ENCODE assay signal across 14 cellular contexts in the genomic region with DNA sequence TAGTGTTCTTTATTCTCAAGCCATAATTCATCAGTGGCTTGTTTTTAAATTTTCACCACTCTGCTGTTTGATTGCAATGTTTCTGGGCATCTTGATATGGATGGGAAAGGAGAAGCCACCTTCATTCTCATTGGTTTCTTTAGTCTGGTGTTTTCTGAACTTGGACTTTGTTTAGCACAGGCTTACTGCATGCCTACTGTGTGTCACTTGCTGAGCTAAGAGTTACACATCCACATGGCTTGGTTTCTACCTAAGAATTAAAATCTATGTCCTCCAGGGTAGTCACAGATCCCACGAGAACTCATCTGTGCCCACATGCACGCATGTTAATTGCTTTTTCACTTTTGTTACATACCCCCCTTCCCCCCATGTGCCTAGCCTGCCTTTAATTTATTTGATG. TPM values are rescaled to one million over a fixed set of nuclear protein-coding genes. Genes with fewer than 3 reads are reported as not detected.
DNase-seq lines count a peak whose midpoint lies in the region; ATAC-seq and TF ChIP-seq lines count a peak whose summit lies in the region.
"Had no signal": no experiment of that assay in that cellular context is flagged by ENCODE, and none has a peak within 500 bp of the region (broad histone marks: within the 10 kb centered on the region; RNA-seq: fewer than 3 reads in every experiment).

No MANE protein-coding gene starts in this region.

- H3K9ac ChIP-seq in liver (ENCODE audit: low read depth in 1 of 2, low read length in 2 of 2): peak overlapping the region; percentile 16 to 45

- ATAC-seq in activated naive CD8-positive, alpha-beta T cell treated with anti-CD3 and anti-CD28 coated beads, Interleukin-2, amount 10 ng/mL, durations not matched to agents 7 days and 5 days (ENCODE audit: low read depth): no peak
- no peak for ATAC-seq in activated naive CD8-positive, alpha-beta T cell treated with anti-CD3 and anti-CD28 coated beads, Interleukin-2, amount 50 U/mL, for 24 hours
- no peak for ATAC-seq in activated CD8-positive, alpha-beta T cell treated with anti-CD3 and anti-CD28 coated beads for 36 hours
- ATAC-seq in HG03565 (IDR thresholded peaks at IDR 0.05; ENCODE audit: unreplicated experiment) (no peak), left ventricle myocardium superior (no peak)

- no peak for TF ChIP-seq RAD21 in liver (IDR thresholded peaks at IDR 0.05)

- CTCF ChIA-PET in activated CD8-positive, alpha-beta T cell treated with anti-CD3 and anti-CD28 coated beads for 36 hours (lab: Charles Lee): no interaction called here

- no peak overlapping the region for H3K4me3 ChIP-seq in liver (ENCODE audit: low read depth in 1 of 3, low read length in 3 of 3)
- no peak overlapping the region for H3K4me3 ChIP-seq in urinary bladder (ENCODE audit: low read depth, low read length)

- H3K27ac ChIP-seq in liver (ENCODE audit: low read depth in 1 of 2, low read length in 2 of 2) (peak overlapping the region; percentile 89), urinary bladder (ENCODE audit: low read depth) (peak overlapping the region; percentile 69)
- H3K27ac ChIP-seq: HL-60 had no signal

- no peak for TF ChIP-seq CTCF in activated CD8-positive, alpha-beta T cell treated with anti-CD3 and anti-CD28 coated beads for 36 hours (IDR thresholded peaks at IDR 0.05)
- TF ChIP-seq CTCF in liver (IDR thresholded peaks at IDR 0.05; ENCODE audit: low read depth, low read length, missing input control): no peak

- H3K4me3 Mint-ChIP-seq in activated naive CD8-positive, alpha-beta T cell treated with anti-CD3 and anti-CD28 coated beads, Interleukin-2, amount 10 ng/mL, durations not matched to agents 7 days and 5 days: peak overlapping the region; percentile 31
- no peak overlapping the region for H3K4me3 Mint-ChIP-seq in activated naive CD8-positive, alpha-beta T cell treated with anti-CD3 and anti-CD28 coated beads, Interleukin-2, amount 50 U/mL, for 24 hours
- no peak overlapping the region for H3K4me3 Mint-ChIP-seq in activated CD8-positive, alpha-beta T cell treated with anti-CD3 and anti-CD28 coated beads for 36 hours
- H3K4me3 Mint-ChIP-seq: stimulated activated naive CD8-positive, alpha-beta T cell treated with anti-CD3 and anti-CD28 coated beads, Interleukin-15, Interleukin-2, amounts not matched to agents 100 ng/mL and 50 ng/mL, for 24 hours had no signal

- H3K36me3 Mint-ChIP-seq in activated naive CD8-positive, alpha-beta T cell treated with anti-CD3 and anti-CD28 coated beads, Interleukin-2, amount 10 ng/mL, durations not matched to agents 7 days and 5 days: peaks cover 40% of the 10 kb centered on the region
- H3K36me3 Mint-ChIP-seq in activated naive CD8-positive, alpha-beta T cell treated with anti-CD3 and anti-CD28 coated beads, Interleukin-2, amount 50 U/mL, for 24 hours (ENCODE audit: low read depth): peaks cover 15% of the 10 kb centered on the region
- H3K36me3 Mint-ChIP-seq in activated CD8-positive, alpha-beta T cell treated with anti-CD3 and anti-CD28 coated beads for 36 hours (ENCODE audit: low read depth): peaks cover 32% of the 10 kb centered on the region

- no peaks in the 10 kb centered on the region for H3K27me3 Mint-ChIP-seq in activated naive CD8-positive, alpha-beta T cell treated with anti-CD3 and anti-CD28 coated beads, Interleukin-2, amount 10 ng/mL, durations not matched to agents 7 days and 5 days
- no peaks in the 10 kb centered on the region for H3K27me3 Mint-ChIP-seq in activated naive CD8-positive, alpha-beta T cell treated with anti-CD3 and anti-CD28 coated beads, Interleukin-2, amount 50 U/mL, for 24 hours
- H3K27me3 Mint-ChIP-seq in activated CD8-positive, alpha-beta T cell treated with anti-CD3 and anti-CD28 coated beads for 36 hours: no peaks in the 10 kb centered on the region
- H3K27me3 Mint-ChIP-seq: stimulated activated naive CD8-positive, alpha-beta T cell treated with anti-CD3 and anti-CD28 coated beads, Interleukin-15, Interleukin-2, amounts not matched to agents 100 ng/mL and 50 ng/mL, for 24 hours had no signal

- intact Hi-C loops in activated CD8-positive, alpha-beta T cell treated with anti-CD3 and anti-CD28 coated beads for 36 hours (cut with micrococcal nuclease): loop anchor here (5.0 kb wide), 1 partner anchor 73 kb away; no protein-coding TSS in a partner anchor
- intact Hi-C loops in left ventricle myocardium superior (cut with micrococcal nuclease): no loop called here

- H3K4me1 ChIP-seq in liver (ENCODE audit: control insufficient read depth in 4 of 4, insufficient read depth in 4 of 4, low read length in 3 of 4) (peaks cover 24 to 77% (median 58%) of the 10 kb centered on the region in 4 donors), urinary bladder (ENCODE audit: insufficient read depth) (no peaks in the 10 kb centered on the region)

- H3K4me1 Mint-ChIP-seq in activated naive CD8-positive, alpha-beta T cell treated with anti-CD3 and anti-CD28 coated beads, Interleukin-2, amount 10 ng/mL, durations not matched to agents 7 days and 5 days: peaks cover 59% of the 10 kb centered on the region
- peaks cover 72% of the 10 kb centered on the region for H3K4me1 Mint-ChIP-seq in activated naive CD8-positive, alpha-beta T cell treated with anti-CD3 and anti-CD28 coated beads, Interleukin-2, amount 50 U/mL, for 24 hours
- H3K4me1 Mint-ChIP-seq in activated CD8-positive, alpha-beta T cell treated with anti-CD3 and anti-CD28 coated beads for 36 hours (ENCODE audit: low read depth): peaks cover 68% of the 10 kb centered on the region

- 91% methylated on average over 2 of the region's 2 CpGs for WGBS in liver
- WGBS in urinary bladder: 93% methylated on average over 2 of the region's 2 CpGs

- no peaks in the 10 kb centered on the region for H3K27me3 ChIP-seq in liver (ENCODE audit: control insufficient read depth in 4 of 4, insufficient read depth in 4 of 4, low read length in 3 of 4)

- H3K9me3 ChIP-seq in liver (ENCODE audit: control insufficient read depth in 4 of 4, low read length in 3 of 4): no peaks in the 10 kb centered on the region

- peak overlapping the region; percentile 32 for H3K27ac Mint-ChIP-seq in activated naive CD8-positive, alpha-beta T cell treated with anti-CD3 and anti-CD28 coated beads, Interleukin-2, amount 10 ng/mL, durations not matched to agents 7 days and 5 days
- no peak overlapping the region for H3K27ac Mint-ChIP-seq in activated naive CD8-positive, alpha-beta T cell treated with anti-CD3 and anti-CD28 coated beads, Interleukin-2, amount 50 U/mL, for 24 hours
- peak overlapping the region; percentile 3 for H3K27ac Mint-ChIP-seq in activated CD8-positive, alpha-beta T cell treated with anti-CD3 and anti-CD28 coated beads for 36 hours
- H3K27ac Mint-ChIP-seq: stimulated activated naive CD8-positive, alpha-beta T cell treated with anti-CD3 and anti-CD28 coated beads, Interleukin-15, Interleukin-2, amounts not matched to agents 100 ng/mL and 50 ng/mL, for 24 hours had no signal

- no peaks in the 10 kb centered on the region for H3K36me3 ChIP-seq in liver (ENCODE audit: control insufficient read depth in 4 of 4, insufficient read depth in 3 of 4, low read depth in 1 of 4, low read length in 3 of 4)
- no peaks in the 10 kb centered on the region for H3K36me3 ChIP-seq in urinary bladder (ENCODE audit: insufficient read depth)

- DNase-seq in activated naive CD8-positive, alpha-beta T cell treated with anti-CD3 and anti-CD28 coated beads, Interleukin-2, amount 10 ng/mL, durations not matched to agents 7 days and 5 days: no peak
- no peak for DNase-seq in activated naive CD8-positive, alpha-beta T cell treated with anti-CD3 and anti-CD28 coated beads, Interleukin-2, amount 50 U/mL, for 24 hours
- DNase-seq in activated CD8-positive, alpha-beta T cell treated with anti-CD3 and anti-CD28 coated beads for 36 hours: peak; percentile 14
- DNase-seq in left ventricle myocardium superior: no peak
- no peak for DNase-seq in pons (ENCODE audit: low spot score)
- DNase-seq: activated naive CD4-positive, alpha-beta T cell treated with anti-CD3 and anti-CD28 coated beads, Interleukin-2, amount 50 U/mL, for 16 hours; central memory CD4-positive, alpha-beta T cell; NCI-H2029 treated with DMSO at 0.1 percent for 48 hours; SHP77 treated with DMSO at 0.1 percent for 48 hours had no signal

- POLR2A ChIA-PET in activated naive CD8-positive, alpha-beta T cell treated with anti-CD3 and anti-CD28 coated beads, Interleukin-2, amount 10 ng/mL, durations not matched to agents 7 days and 5 days (lab: Charles Lee): no interaction called here
- POLR2A ChIA-PET in activated CD8-positive, alpha-beta T cell treated with anti-CD3 and anti-CD28 coated beads for 36 hours (lab: Charles Lee): interaction anchor here (0.7 to 1.0 kb wide), 2 partner anchors 13 to 35 kb away, joined by 3 to 4 read pairs; no protein-coding TSS in a partner anchor

- no peaks in the 10 kb centered on the region for H3K9me3 Mint-ChIP-seq in activated naive CD8-positive, alpha-beta T cell treated with anti-CD3 and anti-CD28 coated beads, Interleukin-2, amount 10 ng/mL, durations not matched to agents 7 days and 5 days
- H3K9me3 Mint-ChIP-seq in activated naive CD8-positive, alpha-beta T cell treated with anti-CD3 and anti-CD28 coated beads, Interleukin-2, amount 50 U/mL, for 24 hours: peaks cover 11% of the 10 kb centered on the region
- peaks cover 14% of the 10 kb centered on the region for H3K9me3 Mint-ChIP-seq in activated CD8-positive, alpha-beta T cell treated with anti-CD3 and anti-CD28 coated beads for 36 hours

TF ChIP-seq in liver, 16 proteins besides CTCF, POLR2A, EP300 and RAD21:
- no peak for TF ChIP-seq HNF4G (IDR thresholded peaks at IDR 0.05)
TF ChIP-seq in liver: peak in this region for 0.

RNA-seq across cellular contexts. Expression of a gene that starts 4.6 kb away (rescaled TPM):
- total RNA-seq in activated naive CD8-positive, alpha-beta T cell treated with anti-CD3 and anti-CD28 coated beads, Interleukin-2, amount 10 ng/mL, durations not matched to agents 7 days and 5 days: 10 to 100 TPM; 65.4 to 76.7 TPM
- 10 to 100 TPM; 37.6 to 38.5 TPM for total RNA-seq in activated CD8-positive, alpha-beta T cell treated with anti-CD3 and anti-CD28 coated beads for 36 hours
- total RNA-seq in liver (10 to 100 TPM; 14.1 to 15.6 TPM), urinary bladder (21.7 TPM), left ventricle myocardium superior (9.7 TPM)
- polyA plus RNA-seq in liver (1 to 10 TPM; 1.7 to 6.1 TPM), urinary bladder (29.4 TPM)
